Comparison of ENCODE assay signal across 21 cellular contexts in the genomic region with DNA sequence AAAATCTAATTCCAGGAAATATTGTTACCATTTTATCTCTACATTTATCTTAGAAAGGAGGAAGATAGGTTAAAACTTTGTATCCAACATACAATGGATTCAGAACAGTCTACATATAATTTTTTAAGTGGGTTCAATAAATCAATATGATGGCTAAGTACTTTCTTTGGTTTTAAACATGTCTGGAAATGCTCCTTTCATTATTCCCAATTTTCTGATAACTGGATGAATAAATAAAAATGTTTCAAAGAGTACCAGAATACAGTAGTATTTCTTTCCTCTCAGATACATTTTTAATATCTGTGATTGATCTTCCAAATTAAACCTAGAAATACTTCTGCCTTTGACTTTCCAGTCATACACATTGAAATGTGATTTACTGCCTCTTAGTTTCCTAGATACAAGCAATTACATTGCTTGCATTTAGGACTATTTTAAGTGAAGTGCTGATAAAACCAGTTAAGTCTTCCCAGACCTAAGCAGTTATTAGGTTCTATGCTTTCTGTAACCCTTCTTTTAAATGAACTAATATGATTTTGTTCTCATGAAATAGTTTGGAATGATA.
"Had no signal": no experiment of that assay in that cellular context is flagged by ENCODE, and none has a peak within 500 bp of the region (broad histone marks: within the 10 kb centered on the region; RNA-seq: fewer than 3 reads in every experiment).

No MANE protein-coding gene starts in this region.

- H3K4me3 ChIP-seq: hepatocyte, lung, testis, tibial nerve, upper lobe of right lung, vagina had no signal

- H3K9me3 ChIP-seq: neutrophil, testis, tibial nerve, upper lobe of right lung, vagina had no signal

- DNase-seq: effector CD4-positive, alpha-beta T cell; endodermal cell; foreskin melanocyte; head of caudate nucleus; left colon; left ventricle myocardium superior; mesendoderm; naive thymus-derived CD4-positive, alpha-beta T cell; nephron progenitor cell; posterior cingulate gyrus; stimulated activated CD4-positive, alpha-beta T cell treated with anti-CD3 and anti-CD28 coated beads, Interleukin-2, amount 100 ng/mL, for 24 hours; stimulated activated CD4-positive, alpha-beta T cell treated with anti-CD3 and anti-CD28 coated beads, Interleukin-4, amount 100 ng/mL, for 4 hours; stimulated activated naive B cell treated with anti-CD40 and anti-IgM and Interleukin-4, amounts not matched to agents 10 μg/mL and 1 μg/mL and 100 μg/mL, for 72 hours; stimulated activated naive CD8-positive, alpha-beta T cell treated with anti-CD3 and anti-CD28 coated beads, Interleukin-15, amount 100 ng/mL, for 72 hours; testis; upper lobe of right lung had no signal

- H3K4me2 ChIP-seq: hepatocyte had no signal

- H3K27ac ChIP-seq: hepatocyte, neutrophil, testis, tibial nerve, upper lobe of right lung, vagina had no signal

- H3K27me3 ChIP-seq: hepatocyte, neutrophil, testis, tibial nerve, upper lobe of right lung, vagina had no signal

- H2AFZ ChIP-seq: hepatocyte had no signal

- H3K4me1 ChIP-seq: testis, tibial nerve, upper lobe of right lung, vagina had no signal

- H3K36me3 ChIP-seq: neutrophil, tibial nerve, upper lobe of right lung, vagina had no signal
